26 cellular contexts compared by ENCODE assay signal in genomic region chr2:138910427-138910826, GRCh38.
"Had no signal": no experiment of that assay in that cellular context is flagged by ENCODE, and none has a peak within 500 bp of the region (broad histone marks: within the 10 kb centered on the region; RNA-seq: fewer than 3 reads in every experiment).

No MANE protein-coding gene starts in this region.

- H3K4me3 Mint-ChIP-seq: activated CD4-positive, alpha-beta memory T cell treated with anti-CD3 and anti-CD28 coated beads, Interleukin-2, amount 10 ng/mL, durations not matched to agents 7 days and 5 days; activated CD4-positive, alpha-beta T cell treated with anti-CD3 and anti-CD28 coated beads for 36 hours; activated CD4-positive, alpha-beta T cell treated with anti-CD3 and anti-CD28 coated beads, Interleukin-2, amount 10 ng/mL, durations not matched to agents 24 days and 14 days; activated naive CD8-positive, alpha-beta T cell; activated T-cell treated with anti-CD3 and anti-CD28 coated beads, Interleukin-2, amount 50 U/mL, for 24 hours; activated T-cell treated with anti-CD3 and anti-CD28 coated beads, Interleukin-2, amount 50 U/mL, for 72 hours; central memory CD8-positive, alpha-beta T cell; dendritic cell treated with granulocyte-macrophage colony-stimulating factor and Interleukin-4, amounts not matched to agents 40 ng/mL and 50 ng/mL, for 4 days; endodermal cell had no signal

- H3K4me1 Mint-ChIP-seq: activated CD4-positive, alpha-beta memory T cell treated with anti-CD3 and anti-CD28 coated beads, Interleukin-2, amount 10 ng/mL, durations not matched to agents 7 days and 5 days; activated CD4-positive, alpha-beta T cell treated with anti-CD3 and anti-CD28 coated beads for 36 hours; activated CD4-positive, alpha-beta T cell treated with anti-CD3 and anti-CD28 coated beads, Interleukin-2, amount 10 ng/mL, durations not matched to agents 24 days and 14 days; central memory CD8-positive, alpha-beta T cell; endodermal cell had no signal

- H3K27me3 ChIP-seq: brain microvascular endothelial cell, dorsolateral prefrontal cortex had no signal

- H3K27ac ChIP-seq: brain microvascular endothelial cell, coronary artery, dorsolateral prefrontal cortex had no signal

- H3K36me3 ChIP-seq: brain microvascular endothelial cell had no signal

- H3K4me3 ChIP-seq: coronary artery, dorsolateral prefrontal cortex had no signal

- ATAC-seq: activated CD4-positive, alpha-beta T cell treated with anti-CD3 and anti-CD28 coated beads for 36 hours; activated T-cell treated with anti-CD3 and anti-CD28 coated beads, Interleukin-2, amount 50 U/mL, for 72 hours; esophagus mucosa had no signal

- DNase-seq: activated CD4-positive, alpha-beta memory T cell treated with anti-CD3 and anti-CD28 coated beads, Interleukin-2, amount 10 ng/mL, durations not matched to agents 7 days and 5 days; activated CD4-positive, alpha-beta T cell treated with anti-CD3 and anti-CD28 coated beads for 36 hours; activated CD4-positive, CD25-positive, alpha-beta regulatory T cell; activated CD4-positive, CD25-positive, alpha-beta regulatory T cell treated with anti-CD3 and anti-CD28 coated beads, Interleukin-2, amount 50 U/mL, for 72 hours; activated CD8-positive, alpha-beta memory T cell treated with anti-CD3 and anti-CD28 coated beads, Interleukin-2, amount 50 U/mL, for 48 hours; activated gamma-delta T cell; activated naive CD4-positive, alpha-beta T cell treated with anti-CD3 and anti-CD28 coated beads, Interleukin-2, amount 50 U/mL, for 16 hours; activated naive CD4-positive, alpha-beta T cell treated with Interleukin-2 at 50 U/mL for 16 hours; activated T-cell treated with anti-CD3 and anti-CD28 coated beads for 4 hours; activated T-cell treated with anti-CD3 and anti-CD28 coated beads, Interleukin-2, amount 50 U/mL, for 24 hours; activated T-cell treated with anti-CD3 and anti-CD28 coated beads, Interleukin-2, amount 50 U/mL, for 72 hours; amniotic stem cell; anterior cingulate cortex; brain microvascular endothelial cell; dorsolateral prefrontal cortex; effector memory CD4-positive, alpha-beta T cell; endodermal cell; foreskin fibroblast; head of caudate nucleus; hippocampal formation had no signal

- H3K36me3 Mint-ChIP-seq: activated naive CD8-positive, alpha-beta T cell had no signal

- H3K9me3 Mint-ChIP-seq: activated CD4-positive, alpha-beta T cell treated with anti-CD3 and anti-CD28 coated beads, Interleukin-2, amount 10 ng/mL, durations not matched to agents 24 days and 14 days; endodermal cell had no signal

- H3K27ac Mint-ChIP-seq: activated CD4-positive, alpha-beta memory T cell treated with anti-CD3 and anti-CD28 coated beads, Interleukin-2, amount 10 ng/mL, durations not matched to agents 7 days and 5 days; activated CD4-positive, alpha-beta T cell treated with anti-CD3 and anti-CD28 coated beads for 36 hours; activated CD4-positive, alpha-beta T cell treated with anti-CD3 and anti-CD28 coated beads, Interleukin-2, amount 10 ng/mL, durations not matched to agents 24 days and 14 days; activated naive CD8-positive, alpha-beta T cell; activated T-cell treated with anti-CD3 and anti-CD28 coated beads, Interleukin-2, amount 50 U/mL, for 24 hours; activated T-cell treated with anti-CD3 and anti-CD28 coated beads, Interleukin-2, amount 50 U/mL, for 72 hours; dendritic cell treated with granulocyte-macrophage colony-stimulating factor and Interleukin-4, amounts not matched to agents 40 ng/mL and 50 ng/mL, for 4 days; endodermal cell had no signal

- H3K27me3 Mint-ChIP-seq: activated CD4-positive, alpha-beta memory T cell treated with anti-CD3 and anti-CD28 coated beads, Interleukin-2, amount 10 ng/mL, durations not matched to agents 7 days and 5 days; activated CD4-positive, alpha-beta T cell treated with anti-CD3 and anti-CD28 coated beads for 36 hours; activated CD4-positive, alpha-beta T cell treated with anti-CD3 and anti-CD28 coated beads, Interleukin-2, amount 10 ng/mL, durations not matched to agents 24 days and 14 days; activated naive CD8-positive, alpha-beta T cell; activated T-cell treated with anti-CD3 and anti-CD28 coated beads, Interleukin-2, amount 50 U/mL, for 24 hours; central memory CD8-positive, alpha-beta T cell; dendritic cell treated with granulocyte-macrophage colony-stimulating factor and Interleukin-4, amounts not matched to agents 40 ng/mL and 50 ng/mL, for 4 days had no signal
